ENCODE assay signal across 1 cellular context in genomic region chr9:89314955-89315354, GRCh38.
TF ChIP-seq lines count a peak whose summit lies in the region.

No MANE protein-coding gene starts in this region.

TF ChIP-seq in H1, 55 proteins besides CTCF, POLR2A, EP300 and RAD21:
- no peak for TF ChIP-seq TAF1 (IDR thresholded peaks at IDR 0.05; ENCODE audit: low read depth, low read length)
- TF ChIP-seq SIRT6 (IDR thresholded peaks at IDR 0.05; ENCODE audit: low read length) = no peak
- no peak for TF ChIP-seq CHD7 (IDR thresholded peaks at IDR 0.05; ENCODE audit: insufficient replicate concordance, low read length)
- TF ChIP-seq CHD2 (IDR thresholded peaks at IDR 0.05; ENCODE audit: low read length) = no peak
- no peak for TF ChIP-seq SAP30 (IDR thresholded peaks at IDR 0.05; ENCODE audit: insufficient read depth, insufficient replicate concordance, low read length)
- TF ChIP-seq YY1 (IDR thresholded peaks at IDR 0.05; ENCODE audit: low read depth, low read length) = no peak
- no peak for TF ChIP-seq KDM1A (IDR thresholded peaks at IDR 0.05; ENCODE audit: borderline replicate concordance, low read length)
- TF ChIP-seq KDM5A (IDR thresholded peaks at IDR 0.05; ENCODE audit: low read length) = no peak
- no peak for TF ChIP-seq ASH2L (IDR thresholded peaks at IDR 0.05; ENCODE audit: low read length)
